In genomic region chrX:71536285-71536684, GRCh38 we compare ENCODE assay signal across 8 cellular contexts. TPM values are rescaled to one million over a fixed set of nuclear protein-coding genes. Genes with fewer than 3 reads are reported as not detected.
DNase-seq lines count a peak whose midpoint lies in the region; ATAC-seq and TF ChIP-seq lines count a peak whose summit lies in the region.

No MANE protein-coding gene starts in this region.

- DNase-seq in NCI-H2171 treated with DMSO at 0.1 percent for 48 hours (lab: John Stamatoyannopoulos, UW) (peak; percentile 49), NCI-H2171 (lab: John Stamatoyannopoulos, UW) (no peak), T-helper 17 cell (no peak), fibroblast of lung (ENCODE audit: low read depth in 2 of 2) (no peak), GM10266 (ENCODE audit: extremely low spot score) (no peak)

- peaks cover 81% of the 10 kb centered on the region for H3K79me2 ChIP-seq in fibroblast of lung (ENCODE audit: control insufficient read depth, insufficient read depth, low read length)

- H3K27me3 Mint-ChIP-seq in T-helper 17 cell: no peaks in the 10 kb centered on the region
- no peaks in the 10 kb centered on the region for H3K27me3 Mint-ChIP-seq in stimulated activated memory B cell treated with anti-CD40 and anti-IgM and Interleukin-4, amounts not matched to agents 10 μg/mL and 1 μg/mL and 100 μg/mL, for 72 hours

- H3K4me3 Mint-ChIP-seq in T-helper 17 cell: peak overlapping the region; percentile 84
- peak overlapping the region; percentile 66 for H3K4me3 Mint-ChIP-seq in stimulated activated memory B cell treated with anti-CD40 and anti-IgM and Interleukin-4, amounts not matched to agents 10 μg/mL and 1 μg/mL and 100 μg/mL, for 72 hours

- H3K9me3 Mint-ChIP-seq in stimulated activated memory B cell treated with anti-CD40 and anti-IgM and Interleukin-4, amounts not matched to agents 10 μg/mL and 1 μg/mL and 100 μg/mL, for 72 hours: no peaks in the 10 kb centered on the region

- H3K36me3 Mint-ChIP-seq in T-helper 17 cell (ENCODE audit: low read depth): peaks cover 12% of the 10 kb centered on the region
- peaks cover 24% of the 10 kb centered on the region for H3K36me3 Mint-ChIP-seq in stimulated activated memory B cell treated with anti-CD40 and anti-IgM and Interleukin-4, amounts not matched to agents 10 μg/mL and 1 μg/mL and 100 μg/mL, for 72 hours

- no peaks in the 10 kb centered on the region for H3K4me1 ChIP-seq in fibroblast of lung (ENCODE audit: control insufficient read depth, extremely low read depth, insufficient read depth, low read length)

- H3K27ac ChIP-seq in fibroblast of lung (ENCODE audit: insufficient read depth, low read length): no peak overlapping the region

- H2AFZ ChIP-seq in fibroblast of lung (ENCODE audit: low read length): no peak overlapping the region

- no peak overlapping the region for H3K9ac ChIP-seq in fibroblast of lung (ENCODE audit: insufficient read depth, low read length)

- no peaks in the 10 kb centered on the region for H3K36me3 ChIP-seq in fibroblast of lung (ENCODE audit: control insufficient read depth, insufficient read depth, low read length)

- H3K27me3 ChIP-seq in fibroblast of lung (ENCODE audit: control insufficient read depth, insufficient read depth, low read length): no peaks in the 10 kb centered on the region

- TF ChIP-seq CTCF in fibroblast of lung (conservative IDR thresholded peaks at IDR 0.05 in 1 of 2, IDR thresholded peaks at IDR 0.05 in 1 of 2; ENCODE audit: low read depth in 1 of 2, low read length in 2 of 2): no peak
- no peak for TF ChIP-seq CTCF in GM10266 (IDR thresholded peaks at IDR 0.05; ENCODE audit: control insufficient read depth, insufficient read depth, low read depth, missing control alignments)

- H3K4me1 Mint-ChIP-seq in T-helper 17 cell: peaks cover 29% of the 10 kb centered on the region
- peaks cover 29% of the 10 kb centered on the region for H3K4me1 Mint-ChIP-seq in stimulated activated memory B cell treated with anti-CD40 and anti-IgM and Interleukin-4, amounts not matched to agents 10 μg/mL and 1 μg/mL and 100 μg/mL, for 72 hours

- peaks cover 2% of the 10 kb centered on the region for H4K20me1 ChIP-seq in fibroblast of lung (ENCODE audit: control insufficient read depth, extremely low read depth, insufficient read depth, low read length)

- no peak for ATAC-seq in T-helper 17 cell
- ATAC-seq in stimulated activated memory B cell treated with anti-CD40 and anti-IgM and Interleukin-4, amounts not matched to agents 10 μg/mL and 1 μg/mL and 100 μg/mL, for 72 hours: peak; percentile 16
- ATAC-seq in GM21423 (IDR thresholded peaks at IDR 0.05; ENCODE audit: unreplicated experiment): no peak
- ATAC-seq in GM19324 (IDR thresholded peaks at IDR 0.05; ENCODE audit: low FRiP score, unreplicated experiment): no peak

- H3K9me3 ChIP-seq in T-helper 17 cell (ENCODE audit: control insufficient read depth, low read length, poor library complexity, severe bottlenecking) (peaks cover 3% of the 10 kb centered on the region), fibroblast of lung (ENCODE audit: control insufficient read depth, insufficient read depth, low read depth, low read length) (no peaks in the 10 kb centered on the region)

- H3K4me3 ChIP-seq in fibroblast of lung (replicated peaks in 1 of 4; ENCODE audit: control extremely low read depth in 1 of 4, insufficient read depth in 1 of 4, low read depth in 3 of 4, low read length in 4 of 4): peak overlapping the region; percentile 31 to 97 (median 81)

- H3K4me2 ChIP-seq in fibroblast of lung (ENCODE audit: extremely low read depth, insufficient read depth, low read length): peak overlapping the region; percentile 72

- H3K27ac Mint-ChIP-seq in T-helper 17 cell: peak overlapping the region; percentile 90
- H3K27ac Mint-ChIP-seq in stimulated activated memory B cell treated with anti-CD40 and anti-IgM and Interleukin-4, amounts not matched to agents 10 μg/mL and 1 μg/mL and 100 μg/mL, for 72 hours: peak overlapping the region; percentile 78

RNA-seq across cellular contexts. Expression of gene OGT, which starts 3.4 kb away (rescaled TPM):
- total RNA-seq in T-helper 17 cell: 100 to 1,000 TPM; 423 to 453 TPM
- total RNA-seq in fibroblast of lung: 91.9 and 106 TPM in 2 replicates
- polyA plus RNA-seq in fibroblast of lung: 55.5 and 115 TPM in 2 replicates
- polyA plus RNA-seq in fibroblast of lung (2012): 21.5 and 41.2 TPM in 2 replicates
- polyA minus RNA-seq in fibroblast of lung (ENCODE audit: low replicate concordance): 40.1 and 88.4 TPM in 2 replicates

RNA-seq across cellular contexts. Expression of gene GCNA, which starts 42.0 kb away (rescaled TPM):
- total RNA-seq in T-helper 17 cell: 1 to 10 TPM; 1.2 to 1.3 TPM
- 2.3 and 2.8 TPM in 2 replicates for total RNA-seq in fibroblast of lung
- polyA plus RNA-seq in fibroblast of lung: 0.52 and 0.74 TPM in 2 replicates
- 0.18 and 0.55 TPM in 2 replicates for polyA plus RNA-seq in fibroblast of lung (2012)
- polyA minus RNA-seq in fibroblast of lung (ENCODE audit: low replicate concordance): 0.35 TPM in 1 of 2 replicates, not detected in the other
